19 cellular contexts compared by ENCODE assay signal in the genomic region with DNA sequence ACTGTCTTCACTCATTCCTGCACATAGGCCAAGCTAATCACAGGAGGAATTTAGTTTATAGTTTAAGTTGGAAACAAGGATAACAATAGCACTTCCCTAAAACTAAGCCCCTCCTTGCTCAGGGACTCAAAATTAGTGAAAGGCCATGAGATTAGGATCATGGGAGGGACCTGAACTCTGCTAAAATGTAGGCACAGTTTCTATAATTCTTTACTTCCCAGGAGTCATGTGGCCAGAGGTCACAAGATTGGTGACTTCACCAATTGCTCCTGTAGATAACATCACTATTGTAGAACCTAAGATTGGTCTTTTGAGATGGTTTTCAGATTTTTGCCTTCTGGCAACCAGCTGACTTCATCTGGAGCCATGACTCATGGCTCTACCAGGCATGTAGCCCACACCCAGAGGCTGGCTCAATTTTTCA. TPM values are rescaled to one million over a fixed set of nuclear protein-coding genes. Genes with fewer than 3 reads are reported as not detected.
DNase-seq lines count a peak whose midpoint lies in the region; FAIRE-seq and TF ChIP-seq lines count a peak whose summit lies in the region.
"Had no signal": no experiment of that assay in that cellular context is flagged by ENCODE, and none has a peak within 500 bp of the region (broad histone marks: within the 10 kb centered on the region; RNA-seq: fewer than 3 reads in every experiment).

No MANE protein-coding gene starts in this region.

- H3K4me3 ChIP-seq in keratinocyte (ENCODE audit: control insufficient read depth in 2 of 3, extremely low read depth in 1 of 3, insufficient read depth in 2 of 3, low read depth in 1 of 3, low read length in 3 of 3) = no peak overlapping the region
- H3K4me3 ChIP-seq: gastroesophageal sphincter, left ventricle myocardium inferior, uterus had no signal

- no peaks in the 10 kb centered on the region for H3K9me1 ChIP-seq in keratinocyte (ENCODE audit: control insufficient read depth, extremely low read depth, insufficient read depth, low read length)

- H3K4me1 Mint-ChIP-seq in activated T-helper 2 cell treated with anti-CD3 and anti-CD28 coated beads, Interferon-gamma antibody, Interleukin-2, Interleukin-4, amounts not matched to agents 10 μg/mL and 5 μg/mL and 100 μg/mL, durations not matched to agents 14 hours and 24 hours and 36 hours (ENCODE audit: low read depth) = peaks cover 20% of the 10 kb centered on the region

- no peak for TF ChIP-seq POLR2A in H54 (IDR thresholded peaks at IDR 0.05; ENCODE audit: low read depth, low read length)

- no peaks in the 10 kb centered on the region for H3K36me3 ChIP-seq in keratinocyte (ENCODE audit: control insufficient read depth in 2 of 2, extremely low read depth in 1 of 2, insufficient read depth in 2 of 2, low read length in 2 of 2)
- H3K36me3 ChIP-seq: gastroesophageal sphincter, left ventricle myocardium inferior, uterus, WERI-Rb-1 had no signal

- H3K9me3 ChIP-seq in keratinocyte (ENCODE audit: control insufficient read depth, low read depth, low read length) = no peaks in the 10 kb centered on the region
- H3K9me3 ChIP-seq: gastroesophageal sphincter, uterus had no signal

- no peaks in the 10 kb centered on the region for H4K20me1 ChIP-seq in keratinocyte (ENCODE audit: control insufficient read depth, extremely low read depth, insufficient read depth, low read length)

- H3K27me3 ChIP-seq in keratinocyte (ENCODE audit: control insufficient read depth, extremely low read depth, insufficient read depth, low read length) = no peaks in the 10 kb centered on the region
- H3K27me3 ChIP-seq: gastroesophageal sphincter, uterus had no signal

- dilution Hi-C loops in keratinocyte (cut with MboI; ENCODE audit: extremely low pct_ligation_motif_present, low sequenced_read_pairs) = no loop called here

- H3K9ac ChIP-seq in keratinocyte (ENCODE audit: control insufficient read depth, extremely low read depth, insufficient read depth, low read length) = no peak overlapping the region

- FAIRE-seq in H54 (lab: Jason Lieb, UNC) (peak; percentile 52), keratinocyte (lab: Jason Lieb, UNC) (peak; percentile 32)

- H3K27me3 Mint-ChIP-seq in activated T-helper 2 cell treated with anti-CD3 and anti-CD28 coated beads, Interferon-gamma antibody, Interleukin-2, Interleukin-4, amounts not matched to agents 10 μg/mL and 5 μg/mL and 100 μg/mL, durations not matched to agents 14 hours and 24 hours and 36 hours (ENCODE audit: low read depth) = no peaks in the 10 kb centered on the region

- H3K27ac ChIP-seq in keratinocyte (ENCODE audit: control insufficient read depth, insufficient read depth, low read length) = no peak overlapping the region
- H3K27ac ChIP-seq: gastroesophageal sphincter, left ventricle myocardium inferior, uterus, WERI-Rb-1 had no signal

- intact Hi-C loops in activated T-helper 2 cell treated with anti-CD3 and anti-CD28 coated beads, Interferon-gamma antibody, Interleukin-2, Interleukin-4, amounts not matched to agents 10 μg/mL and 5 μg/mL and 100 μg/mL, durations not matched to agents 14 hours and 24 hours and 36 hours (cut with micrococcal nuclease) = loop anchor here (2.0 kb wide), 1 partner anchor 15 kb away; the partner anchor contains the start of gene UPP1

- H3K4me3 Mint-ChIP-seq in activated T-helper 2 cell treated with anti-CD3 and anti-CD28 coated beads, Interferon-gamma antibody, Interleukin-2, Interleukin-4, amounts not matched to agents 10 μg/mL and 5 μg/mL and 100 μg/mL, durations not matched to agents 14 hours and 24 hours and 36 hours (ENCODE audit: low read depth) = no peak overlapping the region
- H3K4me3 Mint-ChIP-seq: endodermal cell had no signal

- no peaks in the 10 kb centered on the region for H3K79me2 ChIP-seq in keratinocyte (ENCODE audit: control insufficient read depth, insufficient read depth, low read length)

- peak; percentile 35 for DNase-seq in AG08395 (ENCODE audit: low spot score)
- no peak for DNase-seq in H54 (ENCODE audit: insufficient read length, low spot score)
- DNase-seq in activated T-helper 2 cell treated with anti-CD3 and anti-CD28 coated beads, Interferon-gamma antibody, Interleukin-2, Interleukin-4, amounts not matched to agents 10 μg/mL and 5 μg/mL and 100 μg/mL, durations not matched to agents 14 hours and 24 hours and 36 hours (ENCODE audit: low spot score) = no peak
- no peak for DNase-seq in keratinocyte (ENCODE audit: low read depth, low spot score)
- DNase-seq in NOMO-1 (lab: John Stamatoyannopoulos, UW; ENCODE audit: unreplicated experiment in 2 of 2) = no peak
- no peak for DNase-seq in 8988T
- no peak for DNase-seq in GDM1 (lab: John Stamatoyannopoulos, UW)
- DNase-seq in HK-2 (ENCODE audit: unreplicated experiment) = no peak
- DNase-seq: activated CD8-positive, alpha-beta memory T cell treated with anti-CD3 and anti-CD28 coated beads for 24 hours; anterior cingulate cortex; Calu3; endodermal cell; left ventricle myocardium inferior; NCI-H1092; stimulated activated CD4-positive, alpha-beta T cell treated with anti-CD3 and anti-CD28 coated beads, Interleukin-2, amount 100 ng/mL, for 24 hours; uterus; WERI-Rb-1 had no signal

- peak overlapping the region; percentile 18 for H3K27ac Mint-ChIP-seq in activated T-helper 2 cell treated with anti-CD3 and anti-CD28 coated beads, Interferon-gamma antibody, Interleukin-2, Interleukin-4, amounts not matched to agents 10 μg/mL and 5 μg/mL and 100 μg/mL, durations not matched to agents 14 hours and 24 hours and 36 hours
- H3K27ac Mint-ChIP-seq: endodermal cell had no signal

- H3K9me3 Mint-ChIP-seq in activated T-helper 2 cell treated with anti-CD3 and anti-CD28 coated beads, Interferon-gamma antibody, Interleukin-2, Interleukin-4, amounts not matched to agents 10 μg/mL and 5 μg/mL and 100 μg/mL, durations not matched to agents 14 hours and 24 hours and 36 hours = peaks cover 12% of the 10 kb centered on the region

- H3K4me1 ChIP-seq in keratinocyte (ENCODE audit: control insufficient read depth, extremely low read depth, insufficient read depth, low read length) = peaks cover 12% of the 10 kb centered on the region
- H3K4me1 ChIP-seq: gastroesophageal sphincter, left ventricle myocardium inferior, uterus had no signal

- TF ChIP-seq CTCF in keratinocyte (optimal IDR thresholded peaks at IDR 0.05 in 1 of 3, IDR thresholded peaks at IDR 0.05 in 1 of 3, conservative IDR thresholded peaks at IDR 0.05 in 1 of 3; ENCODE audit: extremely low read depth in 1 of 3, insufficient read depth in 2 of 3, low read length in 3 of 3) = no peak

- peaks cover 3% of the 10 kb centered on the region for H3K36me3 Mint-ChIP-seq in activated T-helper 2 cell treated with anti-CD3 and anti-CD28 coated beads, Interferon-gamma antibody, Interleukin-2, Interleukin-4, amounts not matched to agents 10 μg/mL and 5 μg/mL and 100 μg/mL, durations not matched to agents 14 hours and 24 hours and 36 hours (ENCODE audit: low read depth)

- peak overlapping the region; percentile 63 for H2AFZ ChIP-seq in keratinocyte (ENCODE audit: control insufficient read depth, low read length)

- peak overlapping the region; percentile 22 for H3K4me2 ChIP-seq in keratinocyte (ENCODE audit: control insufficient read depth, extremely low read depth, insufficient read depth, low read depth, low read length)

RNA-seq across cellular contexts. Expression of gene UPP1, which starts 14.8 kb away (rescaled TPM):
- 48.9 and 52.9 TPM in 2 replicates for total RNA-seq in activated T-helper 2 cell treated with anti-CD3 and anti-CD28 coated beads, Interferon-gamma antibody, Interleukin-2, Interleukin-4, amounts not matched to agents 10 μg/mL and 5 μg/mL and 100 μg/mL, durations not matched to agents 14 hours and 24 hours and 36 hours
- 165 to 226 TPM (median 202 TPM) in 3 replicates for polyA plus RNA-seq in keratinocyte
- 303 TPM for polyA plus RNA-seq in keratinocyte (2011; ENCODE audit: low read depth)
- 124 and 240 TPM in 2 replicates for polyA plus RNA-seq in keratinocyte (2011; cell fraction: cytosol; rRNA removed)
- 328 and 366 TPM in 2 replicates for polyA plus RNA-seq in keratinocyte (2011; cell fraction: nucleus; rRNA removed)
- 177 and 511 TPM in 2 replicates for polyA plus RNA-seq in keratinocyte (2012; ENCODE audit: low replicate concordance)
- 120 to 141 TPM (median 124 TPM) in 3 replicates for polyA minus RNA-seq in keratinocyte
- polyA minus RNA-seq in keratinocyte (2011; cell fraction: cytosol; rRNA and poly(A)+ RNA removed) = 141 TPM
- polyA minus RNA-seq in keratinocyte (2011; cell fraction: nucleus; rRNA and poly(A)+ RNA removed) = 105 and 108 TPM in 2 replicates

RNA-seq across cellular contexts. Expression of gene C7orf57, which starts 38.9 kb away (rescaled TPM):
- 0.11 and 0.18 TPM in 2 replicates for total RNA-seq in activated T-helper 2 cell treated with anti-CD3 and anti-CD28 coated beads, Interferon-gamma antibody, Interleukin-2, Interleukin-4, amounts not matched to agents 10 μg/mL and 5 μg/mL and 100 μg/mL, durations not matched to agents 14 hours and 24 hours and 36 hours
- 0.22 to 0.60 TPM (median 0.39 TPM) in 3 replicates for polyA plus RNA-seq in keratinocyte
- polyA plus RNA-seq in keratinocyte (2011; ENCODE audit: low read depth) = 2.0 TPM
- 0.11 and 0.17 TPM in 2 replicates for polyA plus RNA-seq in keratinocyte (2011; cell fraction: cytosol; rRNA removed)
- polyA plus RNA-seq in keratinocyte (2011; cell fraction: nucleus; rRNA removed) = 0.64 and 0.74 TPM in 2 replicates
- 0.36 and 1.6 TPM in 2 replicates for polyA plus RNA-seq in keratinocyte (2012; ENCODE audit: low replicate concordance)
- 0.13 to 0.43 TPM in 2 of 3 replicates, not detected in the other for polyA minus RNA-seq in keratinocyte
- not detected for polyA minus RNA-seq in keratinocyte (2011; cell fraction: cytosol; rRNA and poly(A)+ RNA removed)
- not detected in 2 replicates for polyA minus RNA-seq in keratinocyte (2011; cell fraction: nucleus; rRNA and poly(A)+ RNA removed)
- total RNA-seq: gastroesophageal sphincter, left ventricle myocardium inferior, osteocyte had no signal

RNA-seq across cellular contexts. Expression of gene SUN3, which starts 45.3 kb away (rescaled TPM):
- not detected in 2 replicates for total RNA-seq in activated T-helper 2 cell treated with anti-CD3 and anti-CD28 coated beads, Interferon-gamma antibody, Interleukin-2, Interleukin-4, amounts not matched to agents 10 μg/mL and 5 μg/mL and 100 μg/mL, durations not matched to agents 14 hours and 24 hours and 36 hours
- not detected in 3 replicates for polyA plus RNA-seq in keratinocyte
- 1.2 TPM for polyA plus RNA-seq in keratinocyte (2011; ENCODE audit: low read depth)
- polyA plus RNA-seq in keratinocyte (2011; cell fraction: cytosol; rRNA removed) = 0.11 TPM in 1 of 2 replicates, not detected in the other
- polyA plus RNA-seq in keratinocyte (2011; cell fraction: nucleus; rRNA removed) = 0.28 and 0.36 TPM in 2 replicates
- 0.55 TPM in 1 of 2 replicates, not detected in the other for polyA plus RNA-seq in keratinocyte (2012; ENCODE audit: low replicate concordance)
- polyA minus RNA-seq in keratinocyte = 0.13 to 0.23 TPM in 2 of 3 replicates, not detected in the other
- polyA minus RNA-seq in keratinocyte (2011; cell fraction: cytosol; rRNA and poly(A)+ RNA removed) = not detected
- not detected in 2 replicates for polyA minus RNA-seq in keratinocyte (2011; cell fraction: nucleus; rRNA and poly(A)+ RNA removed)
- total RNA-seq: endodermal cell, gastroesophageal sphincter, left ventricle myocardium inferior, osteocyte, uterus had no signal
